In the genomic region with DNA sequence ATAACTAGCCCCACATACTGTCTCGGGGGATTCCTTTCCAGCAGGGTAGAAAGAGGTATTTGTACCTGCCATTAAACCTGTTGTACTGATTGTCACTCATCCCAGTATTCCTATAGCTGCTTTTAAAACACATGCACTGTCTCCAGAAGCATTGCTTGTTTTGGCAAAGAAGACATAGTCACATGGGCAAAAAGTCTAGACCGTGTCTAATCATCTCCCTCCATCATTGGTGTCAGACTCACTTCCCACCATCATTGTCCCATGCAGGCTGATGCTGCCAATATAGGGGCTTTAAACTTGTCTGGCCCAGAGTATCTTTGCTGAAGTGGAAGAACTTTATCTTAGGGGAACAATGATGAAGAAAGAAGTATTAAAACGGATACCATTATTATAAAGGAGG, we compare ENCODE assay signal across 18 cellular contexts. TPM values are rescaled to one million over a fixed set of nuclear protein-coding genes. Genes with fewer than 3 reads are reported as not detected.
A peak's percentile ranks its signal among the peaks of the same experiment; 100 is the strongest.
DNase-seq lines count a peak whose midpoint lies in the region; ATAC-seq, FAIRE-seq and TF ChIP-seq lines count a peak whose summit lies in the region.
"Had no signal": no experiment of that assay in that cellular context is flagged by ENCODE, and none has a peak within 500 bp of the region (broad histone marks: within the 10 kb centered on the region; RNA-seq: fewer than 3 reads in every experiment).

No MANE protein-coding gene starts in this region.

- BruUV-seq in MCF 10A (replicated peaks; lab: Mats Ljungman, UMichigan) = no TSS peak
- BruUV-seq in mammary epithelial cell (replicated peaks; lab: Mats Ljungman, UMichigan) = no TSS peak

- FAIRE-seq in bronchial epithelial cell (lab: Jason Lieb, UNC) (peak; percentile 36), frontal cortex (lab: Jason Lieb, UNC) (no peak)
- FAIRE-seq: GM12878, GM19239 had no signal

- POLR2A ChIA-PET in MCF 10A (lab: Yijun Ruan, JAX) = no interaction called here

- ATAC-seq in left ventricle myocardium superior = no peak
- ATAC-seq: CD8-positive, alpha-beta T cell; GM12878 had no signal

- DNase-seq in MCF 10A (ENCODE audit: unreplicated experiment) (no peak), mammary epithelial cell (no peak), bronchial epithelial cell (ENCODE audit: low read depth) (no peak), nephron progenitor cell (no peak), frontal cortex (ENCODE audit: low spot score in 2 of 2) (no peak), NCI-H2029 (lab: John Stamatoyannopoulos, UW) (no peak), left ventricle myocardium superior (no peak)
- no peak for DNase-seq in activated T-helper 2 cell treated with anti-CD3 and anti-CD28 coated beads, Interferon-gamma antibody, Interleukin-2, Interleukin-4, amounts not matched to agents 10 μg/mL and 5 μg/mL and 100 μg/mL, durations not matched to agents 14 hours and 24 hours and 36 hours (ENCODE audit: low spot score)
- DNase-seq: Calu3; CD8-positive, alpha-beta T cell; DMS79 treated with DMSO at 0.1 percent for 48 hours; GF-D8; GM23248; HCEC 1CT had no signal

- no peak overlapping the region for H2AFZ ChIP-seq in mammary epithelial cell (ENCODE audit: low read depth, low read length)
- H2AFZ ChIP-seq: GM23248 had no signal

- H3K4me3 ChIP-seq in mammary epithelial cell (replicated peaks in 1 of 3; ENCODE audit: insufficient read depth in 1 of 3, low read depth in 2 of 3, low read length in 3 of 3) (no peak overlapping the region), bronchial epithelial cell (ENCODE audit: low read depth, low read length) (no peak overlapping the region)
- H3K4me3 ChIP-seq: BLaER1 treated with 17β-estradiol and CSF1 and Interleukin-3, amounts not matched to agents 10 nM and 100 nM; GM12878; GM23248 had no signal

- no peaks in the 10 kb centered on the region for H3K27me3 Mint-ChIP-seq in MCF 10A (ENCODE audit: insufficient read depth, unreplicated experiment)
- H3K27me3 Mint-ChIP-seq in activated T-helper 2 cell treated with anti-CD3 and anti-CD28 coated beads, Interferon-gamma antibody, Interleukin-2, Interleukin-4, amounts not matched to agents 10 μg/mL and 5 μg/mL and 100 μg/mL, durations not matched to agents 14 hours and 24 hours and 36 hours (ENCODE audit: low read depth) = no peaks in the 10 kb centered on the region
- no peaks in the 10 kb centered on the region for H3K27me3 Mint-ChIP-seq in nephron progenitor cell (ENCODE audit: low read depth, poor library complexity)
- H3K27me3 Mint-ChIP-seq: B cell had no signal

- H3K27ac Mint-ChIP-seq in MCF 10A (ENCODE audit: low read depth, unreplicated experiment) (peak overlapping the region; percentile 4), nephron progenitor cell (peak overlapping the region; percentile 18)
- H3K27ac Mint-ChIP-seq in activated T-helper 2 cell treated with anti-CD3 and anti-CD28 coated beads, Interferon-gamma antibody, Interleukin-2, Interleukin-4, amounts not matched to agents 10 μg/mL and 5 μg/mL and 100 μg/mL, durations not matched to agents 14 hours and 24 hours and 36 hours = peak overlapping the region; percentile 19
- H3K27ac Mint-ChIP-seq: B cell; CD8-positive, alpha-beta T cell had no signal

- H3K4me2 ChIP-seq in mammary epithelial cell (ENCODE audit: insufficient read depth, low read depth, low read length) = no peak overlapping the region
- H3K4me2 ChIP-seq: BLaER1 treated with 17β-estradiol and CSF1 and Interleukin-3, amounts not matched to agents 10 nM and 100 nM had no signal

- no peak overlapping the region for H3K4me3 Mint-ChIP-seq in MCF 10A (ENCODE audit: unreplicated experiment)
- H3K4me3 Mint-ChIP-seq in activated T-helper 2 cell treated with anti-CD3 and anti-CD28 coated beads, Interferon-gamma antibody, Interleukin-2, Interleukin-4, amounts not matched to agents 10 μg/mL and 5 μg/mL and 100 μg/mL, durations not matched to agents 14 hours and 24 hours and 36 hours (ENCODE audit: low read depth) = no peak overlapping the region
- H3K4me3 Mint-ChIP-seq in nephron progenitor cell = no peak overlapping the region
- H3K4me3 Mint-ChIP-seq: B cell; CD8-positive, alpha-beta T cell had no signal

- TF ChIP-seq CTCF in MCF 10A (IDR thresholded peaks at IDR 0.05; ENCODE audit: unreplicated experiment) = no peak
- TF ChIP-seq CTCF in mammary epithelial cell (conservative IDR thresholded peaks at IDR 0.05 in 1 of 2, IDR thresholded peaks at IDR 0.05 in 1 of 2; ENCODE audit: extremely low read depth in 1 of 2, insufficient read depth in 1 of 2, low read depth in 1 of 2, low read length in 2 of 2) = no peak
- TF ChIP-seq CTCF in bronchial epithelial cell (IDR thresholded peaks at IDR 0.05; ENCODE audit: insufficient read depth, low read length, severe bottlenecking) = no peak
- TF ChIP-seq CTCF in nephron progenitor cell (IDR thresholded peaks at IDR 0.05) = no peak

- H3K36me3 Mint-ChIP-seq in MCF 10A (ENCODE audit: insufficient read depth, unreplicated experiment) = peaks cover 84% of the 10 kb centered on the region
- peaks cover 56% of the 10 kb centered on the region for H3K36me3 Mint-ChIP-seq in activated T-helper 2 cell treated with anti-CD3 and anti-CD28 coated beads, Interferon-gamma antibody, Interleukin-2, Interleukin-4, amounts not matched to agents 10 μg/mL and 5 μg/mL and 100 μg/mL, durations not matched to agents 14 hours and 24 hours and 36 hours (ENCODE audit: low read depth)
- peaks cover 69% of the 10 kb centered on the region for H3K36me3 Mint-ChIP-seq in nephron progenitor cell (ENCODE audit: low read depth)

- peaks cover 49% of the 10 kb centered on the region for H3K36me3 ChIP-seq in mammary epithelial cell (ENCODE audit: insufficient read depth, low read length)
- H3K36me3 ChIP-seq in bronchial epithelial cell (ENCODE audit: control insufficient read depth, insufficient read depth, low read length) = peaks cover 9% of the 10 kb centered on the region

- dilution Hi-C loops in mammary epithelial cell (cut with HindIII; ENCODE audit: low sequenced_read_pairs) = no loop called here

- H3K9ac ChIP-seq in mammary epithelial cell (ENCODE audit: insufficient read depth, low read length) = no peak overlapping the region
- H3K9ac ChIP-seq: BLaER1 treated with 17β-estradiol and CSF1 and Interleukin-3, amounts not matched to agents 10 nM and 100 nM; GM23248 had no signal

- CTCF ChIA-PET in MCF 10A (lab: Yijun Ruan, JAX) (no interaction called here), mammary epithelial cell (lab: Charles Lee; ENCODE audit: low non-redundant PET) (no interaction called here)

- 48% methylated on average over 2 of the region's 3 CpGs for WGBS in mammary epithelial cell (ENCODE audit: low coverage, missing lambda C conversion rate)

- H3K27me3 ChIP-seq in mammary epithelial cell (ENCODE audit: insufficient read depth, low read length) (no peaks in the 10 kb centered on the region), bronchial epithelial cell (ENCODE audit: control insufficient read depth, insufficient read depth, low read length) (no peaks in the 10 kb centered on the region)
- H3K27me3 ChIP-seq: BLaER1 treated with 17β-estradiol and CSF1 and Interleukin-3, amounts not matched to agents 10 nM and 100 nM had no signal

- H3K79me2 ChIP-seq in mammary epithelial cell (ENCODE audit: insufficient read depth, low read length) = no peaks in the 10 kb centered on the region

- intact Hi-C loops in MCF 10A (cut with micrococcal nuclease) (no loop called here), mammary epithelial cell (cut with micrococcal nuclease) (no loop called here), left ventricle myocardium superior (cut with micrococcal nuclease) (no loop called here)
- intact Hi-C loops in activated T-helper 2 cell treated with anti-CD3 and anti-CD28 coated beads, Interferon-gamma antibody, Interleukin-2, Interleukin-4, amounts not matched to agents 10 μg/mL and 5 μg/mL and 100 μg/mL, durations not matched to agents 14 hours and 24 hours and 36 hours (cut with micrococcal nuclease) = no loop called here

- in situ Hi-C loops in mammary epithelial cell (cut with MboI; ENCODE audit: low sequenced_read_pairs in 2 of 2) = no loop called here

- H3K4me1 Mint-ChIP-seq in MCF 10A (ENCODE audit: insufficient read depth, unreplicated experiment) (no peaks in the 10 kb centered on the region), nephron progenitor cell (no peaks in the 10 kb centered on the region)
- H3K4me1 Mint-ChIP-seq in activated T-helper 2 cell treated with anti-CD3 and anti-CD28 coated beads, Interferon-gamma antibody, Interleukin-2, Interleukin-4, amounts not matched to agents 10 μg/mL and 5 μg/mL and 100 μg/mL, durations not matched to agents 14 hours and 24 hours and 36 hours (ENCODE audit: low read depth) = no peaks in the 10 kb centered on the region
- H3K4me1 Mint-ChIP-seq: B cell had no signal

- H3K9me3 Mint-ChIP-seq in MCF 10A (ENCODE audit: unreplicated experiment) = no peaks in the 10 kb centered on the region
- H3K9me3 Mint-ChIP-seq in activated T-helper 2 cell treated with anti-CD3 and anti-CD28 coated beads, Interferon-gamma antibody, Interleukin-2, Interleukin-4, amounts not matched to agents 10 μg/mL and 5 μg/mL and 100 μg/mL, durations not matched to agents 14 hours and 24 hours and 36 hours = no peaks in the 10 kb centered on the region
- no peaks in the 10 kb centered on the region for H3K9me3 Mint-ChIP-seq in nephron progenitor cell
- H3K9me3 Mint-ChIP-seq: CD8-positive, alpha-beta T cell had no signal

- H3K27ac ChIP-seq in mammary epithelial cell (ENCODE audit: insufficient read depth, low read depth, low read length) = no peak overlapping the region
- H3K27ac ChIP-seq: BLaER1 treated with 17β-estradiol and CSF1 and Interleukin-3, amounts not matched to agents 10 nM and 100 nM; GM23248 had no signal

- no peaks in the 10 kb centered on the region for H4K20me1 ChIP-seq in mammary epithelial cell (ENCODE audit: insufficient read depth, low read length)
- H4K20me1 ChIP-seq: BLaER1 treated with 17β-estradiol and CSF1 and Interleukin-3, amounts not matched to agents 10 nM and 100 nM had no signal

- no peaks in the 10 kb centered on the region for H3K4me1 ChIP-seq in mammary epithelial cell (ENCODE audit: insufficient read depth, low read length)
- H3K4me1 ChIP-seq: BLaER1 treated with 17β-estradiol and CSF1 and Interleukin-3, amounts not matched to agents 10 nM and 100 nM had no signal

- H3K9me3 ChIP-seq in mammary epithelial cell (replicated peaks; ENCODE audit: insufficient read depth, low read length) = no peaks in the 10 kb centered on the region
- H3K9me3 ChIP-seq: BLaER1 treated with 17β-estradiol and CSF1 and Interleukin-3, amounts not matched to agents 10 nM and 100 nM had no signal

RNA-seq across cellular contexts. Expression of gene DNAJC21, which starts 12.6 kb away (rescaled TPM):
- 62.3 and 64.6 TPM in 2 replicates for total RNA-seq in MCF 10A (2022)
- total RNA-seq in mammary epithelial cell = 10 to 100 TPM; 23.2 to 53.0 TPM
- polyA plus RNA-seq in mammary epithelial cell = 20.1 TPM
- 29.3 TPM for polyA minus RNA-seq in mammary epithelial cell
- total RNA-seq in activated T-helper 2 cell treated with anti-CD3 and anti-CD28 coated beads, Interferon-gamma antibody, Interleukin-2, Interleukin-4, amounts not matched to agents 10 μg/mL and 5 μg/mL and 100 μg/mL, durations not matched to agents 14 hours and 24 hours and 36 hours = 62.7 and 65.2 TPM in 2 replicates
- total RNA-seq in bronchial epithelial cell = 42.4 and 54.4 TPM in 2 replicates
- total RNA-seq in frontal cortex = 21.2 TPM
- 54.8 TPM for total RNA-seq in left ventricle myocardium superior

RNA-seq across cellular contexts. Expression of gene BRIX1, which starts 26.4 kb away (rescaled TPM):
- total RNA-seq in MCF 10A (2022) (36.0 and 50.8 TPM in 2 replicates), mammary epithelial cell (10 to 100 TPM; 20.8 to 39.8 TPM), bronchial epithelial cell (17.4 and 29.0 TPM in 2 replicates), frontal cortex (47.7 TPM), left ventricle myocardium superior (10.5 TPM)
- 22.4 TPM for polyA plus RNA-seq in mammary epithelial cell
- polyA minus RNA-seq in mammary epithelial cell = 16.5 TPM
- 86.2 and 91.8 TPM in 2 replicates for total RNA-seq in activated T-helper 2 cell treated with anti-CD3 and anti-CD28 coated beads, Interferon-gamma antibody, Interleukin-2, Interleukin-4, amounts not matched to agents 10 μg/mL and 5 μg/mL and 100 μg/mL, durations not matched to agents 14 hours and 24 hours and 36 hours

RNA-seq across cellular contexts. Expression of gene RAD1, which starts 26.6 kb away (rescaled TPM):
- total RNA-seq in MCF 10A (2022) = 16.7 and 17.2 TPM in 2 replicates
- 10 to 100 TPM; 25.0 to 25.7 TPM for total RNA-seq in mammary epithelial cell
- polyA plus RNA-seq in mammary epithelial cell = 17.7 TPM
- 9.2 TPM for polyA minus RNA-seq in mammary epithelial cell
- total RNA-seq in activated T-helper 2 cell treated with anti-CD3 and anti-CD28 coated beads, Interferon-gamma antibody, Interleukin-2, Interleukin-4, amounts not matched to agents 10 μg/mL and 5 μg/mL and 100 μg/mL, durations not matched to agents 14 hours and 24 hours and 36 hours = 37.6 and 42.3 TPM in 2 replicates
- 14.2 and 15.8 TPM in 2 replicates for total RNA-seq in bronchial epithelial cell
- total RNA-seq in frontal cortex = 44.0 TPM
- 23.7 TPM for total RNA-seq in left ventricle myocardium superior
